9 cellular contexts compared by ENCODE assay signal in the genomic region with DNA sequence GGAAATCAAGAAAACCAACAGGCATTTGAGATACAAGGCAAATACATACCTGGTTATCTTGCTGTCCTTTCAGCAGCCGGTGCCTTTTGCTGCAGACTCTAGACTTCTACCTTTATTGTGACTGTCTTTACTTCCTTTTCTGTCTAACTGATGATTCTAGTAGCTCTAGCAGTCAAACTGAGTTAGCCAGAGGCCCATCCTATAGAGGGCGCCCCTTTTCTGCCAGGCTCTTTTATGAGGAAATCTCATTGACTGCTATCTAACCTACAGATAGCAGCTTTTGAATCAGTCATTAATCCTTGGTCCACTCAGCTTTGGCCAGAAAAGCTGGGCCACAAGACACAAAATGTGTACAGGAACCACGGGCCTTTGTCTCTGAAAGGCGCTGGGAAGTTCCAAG.
DNase-seq lines count a peak whose midpoint lies in the region; ATAC-seq and TF ChIP-seq lines count a peak whose summit lies in the region.
"Had no signal": no experiment of that assay in that cellular context is flagged by ENCODE, and none has a peak within 500 bp of the region (broad histone marks: within the 10 kb centered on the region; RNA-seq: fewer than 3 reads in every experiment).

No MANE protein-coding gene starts in this region.

- no peak overlapping the region for H2AFZ ChIP-seq in mammary epithelial cell (ENCODE audit: low read depth, low read length)

- BruUV-seq in MCF 10A (replicated peaks; lab: Mats Ljungman, UMichigan) (no TSS peak), mammary epithelial cell (replicated peaks; lab: Mats Ljungman, UMichigan) (no TSS peak)

- no peaks in the 10 kb centered on the region for H3K4me1 ChIP-seq in breast epithelium
- H3K4me1 ChIP-seq in mammary epithelial cell (ENCODE audit: insufficient read depth, low read length) = peaks cover 8% of the 10 kb centered on the region
- H3K4me1 ChIP-seq in transverse colon = peaks cover 0 to 11% (median 4%) of the 10 kb centered on the region in 4 donors
- H3K4me1 ChIP-seq: gastrocnemius medialis had no signal

- H3K9ac ChIP-seq in mammary epithelial cell (ENCODE audit: insufficient read depth, low read length) = no peak overlapping the region

- intact Hi-C loops in MCF 10A (cut with micrococcal nuclease) = no loop called here
- intact Hi-C loops in breast epithelium (cut with DNase I; ENCODE audit: low total_unique reads) = no loop called here
- intact Hi-C loops in mammary epithelial cell (cut with micrococcal nuclease) = no loop called here
- intact Hi-C loops in transverse colon (cut with DNase I; ENCODE audit: low total_unique reads) = no loop called here

- H3K36me3 Mint-ChIP-seq in MCF 10A (ENCODE audit: insufficient read depth, unreplicated experiment) = no peaks in the 10 kb centered on the region

- no peak overlapping the region for H3K4me3 Mint-ChIP-seq in MCF 10A (ENCODE audit: unreplicated experiment)

- H3K9me3 ChIP-seq in breast epithelium (no peaks in the 10 kb centered on the region), mammary epithelial cell (replicated peaks; ENCODE audit: insufficient read depth, low read length) (no peaks in the 10 kb centered on the region), transverse colon (no peaks in the 10 kb centered on the region)
- H3K9me3 ChIP-seq: gastrocnemius medialis had no signal

- no peak overlapping the region for H3K4me2 ChIP-seq in mammary epithelial cell (ENCODE audit: insufficient read depth, low read depth, low read length)

- no peak for TF ChIP-seq CTCF in MCF 10A (IDR thresholded peaks at IDR 0.05; ENCODE audit: unreplicated experiment)
- no peak for TF ChIP-seq CTCF in breast epithelium (IDR thresholded peaks at IDR 0.05)
- TF ChIP-seq CTCF in NB4 (IDR thresholded peaks at IDR 0.05; ENCODE audit: low read depth, low read length) = peak; percentile 83
- peak; percentile 14 to 41 for TF ChIP-seq CTCF in mammary epithelial cell (conservative IDR thresholded peaks at IDR 0.05 in 1 of 2, IDR thresholded peaks at IDR 0.05 in 1 of 2; ENCODE audit: extremely low read depth in 1 of 2, insufficient read depth in 1 of 2, low read depth in 1 of 2, low read length in 2 of 2)
- TF ChIP-seq CTCF in transverse colon (IDR thresholded peaks at IDR 0.05) = no peak

- no peaks in the 10 kb centered on the region for H4K20me1 ChIP-seq in mammary epithelial cell (ENCODE audit: insufficient read depth, low read length)

- H3K27ac ChIP-seq in breast epithelium (no peak overlapping the region), mammary epithelial cell (ENCODE audit: insufficient read depth, low read depth, low read length) (no peak overlapping the region), transverse colon (peak overlapping the region in 3 of 4 donors; percentile 7 to 39 (median 19))
- H3K27ac ChIP-seq: gastrocnemius medialis had no signal

- peaks cover 13% of the 10 kb centered on the region for H3K4me1 Mint-ChIP-seq in MCF 10A (ENCODE audit: insufficient read depth, unreplicated experiment)

- H3K4me3 ChIP-seq in breast epithelium (no peak overlapping the region), NB4 (ENCODE audit: low read depth, low read length) (no peak overlapping the region), mammary epithelial cell (replicated peaks in 1 of 3; ENCODE audit: insufficient read depth in 1 of 3, low read depth in 2 of 3, low read length in 3 of 3) (no peak overlapping the region), transverse colon (no peak overlapping the region)
- H3K4me3 ChIP-seq: gastrocnemius medialis had no signal

- ATAC-seq in GM18511 (IDR thresholded peaks at IDR 0.05; ENCODE audit: unreplicated experiment) = no peak
- ATAC-seq in HG02588 (IDR thresholded peaks at IDR 0.05; ENCODE audit: unreplicated experiment) = no peak
- no peak for ATAC-seq in HG03354 (IDR thresholded peaks at IDR 0.05; ENCODE audit: poor library complexity, severe bottlenecking, unreplicated experiment)
- ATAC-seq: gastrocnemius medialis had no signal

- in situ Hi-C loops in mammary epithelial cell (cut with MboI; ENCODE audit: low sequenced_read_pairs in 2 of 2) = loop anchor here in 1 of 2 donors (10.0 kb wide), 1 partner anchor 388 kb away; no protein-coding TSS in a partner anchor
- in situ Hi-C loops in transverse colon (cut with MboI; ENCODE audit: low pct_ligation_motif_present in 1 of 4, low pct_unique_long_range_greater_than_20kb in 1 of 4, low sequenced_read_pairs in 3 of 4) = no loop called here

- POLR2A ChIA-PET in MCF 10A (lab: Yijun Ruan, JAX) = interaction anchor here (0.7 to 1.5 kb wide), 9 partner anchors 9 to 503 kb away, joined by 3 to 21 read pairs (median 4); a partner anchor contains a TSS

- no peaks in the 10 kb centered on the region for H3K9me3 Mint-ChIP-seq in MCF 10A (ENCODE audit: unreplicated experiment)

- H3K27ac Mint-ChIP-seq in MCF 10A (ENCODE audit: low read depth, unreplicated experiment) = no peak overlapping the region

- H3K27me3 Mint-ChIP-seq in MCF 10A (ENCODE audit: insufficient read depth, unreplicated experiment) = no peaks in the 10 kb centered on the region

- CTCF ChIA-PET in MCF 10A (lab: Yijun Ruan, JAX) (interaction anchor here (0.8 to 2.2 kb wide), 5 partner anchors 9 to 444 kb away, joined by 3 to 16 read pairs (median 4); no protein-coding TSS in a partner anchor), mammary epithelial cell (lab: Charles Lee; ENCODE audit: low non-redundant PET) (interaction anchor here (0.7 kb wide), 1 partner anchor 121 kb away, joined by 3 read pairs; no protein-coding TSS in a partner anchor)

- dilution Hi-C loops in mammary epithelial cell (cut with HindIII; ENCODE audit: low sequenced_read_pairs) = no loop called here

- TF ChIP-seq POLR2A in breast epithelium (IDR thresholded peaks at IDR 0.05) = no peak
- TF ChIP-seq POLR2A in NB4 (IDR thresholded peaks at IDR 0.05; ENCODE audit: extremely low read depth, insufficient read length) = no peak
- TF ChIP-seq POLR2A in transverse colon (IDR thresholded peaks at IDR 0.05) = no peak

- no peaks in the 10 kb centered on the region for H3K27me3 ChIP-seq in breast epithelium
- H3K27me3 ChIP-seq in mammary epithelial cell (ENCODE audit: insufficient read depth, low read length) = no peaks in the 10 kb centered on the region
- no peaks in the 10 kb centered on the region for H3K27me3 ChIP-seq in transverse colon
- H3K27me3 ChIP-seq: gastrocnemius medialis had no signal

- TF ChIP-seq EP300 in transverse colon (IDR thresholded peaks at IDR 0.05; ENCODE audit: low read depth) = no peak

- no peaks in the 10 kb centered on the region for H3K79me2 ChIP-seq in mammary epithelial cell (ENCODE audit: insufficient read depth, low read length)

- DNase-seq in MCF 10A (ENCODE audit: unreplicated experiment) = peak; percentile 21
- DNase-seq in breast epithelium (ENCODE audit: low spot score in 2 of 2) = no peak
- DNase-seq in NB4 (ENCODE audit: low read depth) = peak; percentile 62
- DNase-seq in mammary epithelial cell = no peak
- DNase-seq in transverse colon = peak; percentile 16
- DNase-seq: gastrocnemius medialis had no signal

- WGBS in mammary epithelial cell (ENCODE audit: low coverage, missing lambda C conversion rate) = 85% methylated on average over 4 of the region's 4 CpGs
- WGBS in transverse colon (ENCODE audit: low coverage in 1 of 2), 2 donors = 44 to 60% methylated on average over 3 to 4 of the region's 4 CpGs

- H3K36me3 ChIP-seq in breast epithelium = no peaks in the 10 kb centered on the region
- no peaks in the 10 kb centered on the region for H3K36me3 ChIP-seq in mammary epithelial cell (ENCODE audit: insufficient read depth, low read length)
- H3K36me3 ChIP-seq in transverse colon = no peaks in the 10 kb centered on the region
- H3K36me3 ChIP-seq: gastrocnemius medialis had no signal

Comparison
In these comparisons a context has a peak if more than half of its experiments do, and no peak if none do; other contexts are left out.
1. DNase-seq: peak in MCF 10A (single experiment), NB4 (single experiment) and transverse colon (single experiment); none in breast epithelium (0 of 2) and mammary epithelial cell (single experiment).
2. CTCF ChIP-seq: peak in NB4 (single experiment) and mammary epithelial cell (2 of 2); none in MCF 10A (single experiment), breast epithelium (0 of 3) and transverse colon (0 of 5).
3. H3K27ac ChIP-seq: peak in transverse colon (3 of 4); none in breast epithelium (0 of 2) and mammary epithelial cell (single experiment).